In the genomic region with DNA sequence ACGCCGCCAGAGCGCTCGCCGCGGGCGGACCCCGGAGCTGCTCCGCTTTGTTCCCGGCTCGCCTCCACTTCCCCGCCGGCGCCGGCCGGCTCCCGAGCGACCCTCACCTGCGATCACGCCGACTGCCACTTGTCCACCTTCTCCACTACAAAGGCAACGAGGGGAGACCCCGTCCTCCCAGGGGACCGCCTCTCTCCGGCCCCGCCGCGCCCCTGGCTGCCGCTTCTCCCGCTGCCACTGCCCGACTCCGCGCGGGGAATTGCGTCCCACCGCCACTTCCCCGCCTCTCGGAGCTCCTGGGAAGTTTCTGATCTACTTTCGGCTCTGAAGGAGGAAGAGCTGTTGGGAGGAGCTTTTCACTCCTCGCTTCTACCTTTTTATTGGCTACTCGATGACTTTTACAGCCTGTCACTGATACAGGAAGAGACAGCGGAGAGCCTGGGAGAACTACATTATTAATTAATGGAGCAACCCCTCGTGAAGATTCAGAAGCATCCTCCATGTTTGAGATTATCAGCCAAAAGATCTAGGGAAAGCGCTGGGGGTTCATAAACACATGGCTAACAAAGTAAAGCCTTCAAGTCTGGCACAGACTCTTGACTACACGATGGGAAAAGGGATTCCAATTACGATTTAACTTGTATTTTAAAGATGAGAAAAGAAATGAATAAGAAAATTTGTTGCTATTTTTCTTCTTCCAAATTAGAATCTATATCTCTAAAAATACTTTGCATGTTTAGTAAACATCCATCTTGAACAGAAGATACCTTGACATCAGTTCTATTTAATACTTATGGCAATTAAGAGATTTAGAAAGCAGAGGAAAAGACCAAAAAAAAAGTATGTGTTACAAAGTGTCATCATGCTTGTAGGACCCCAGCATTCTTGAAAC, we compare ENCODE assay signal across 8 cellular contexts. TPM values are rescaled to one million over a fixed set of nuclear protein-coding genes. Genes with fewer than 3 reads are reported as not detected.
A peak's percentile ranks its signal among the peaks of the same experiment; 100 is the strongest.
DNase-seq lines count a peak whose midpoint lies in the region; ATAC-seq, FAIRE-seq and TF ChIP-seq lines count a peak whose summit lies in the region.

Gene BAZ1A, minus strand, starts transcription at position 330 of the 892 bp plus-strand sequence. CDS start 756 bp downstream, outside the sequence.

- H3K36me3 ChIP-seq in left ventricle myocardium inferior (no peaks in the 10 kb centered on the region), vagina (no peaks in the 10 kb centered on the region)

- TF ChIP-seq POLR2A in GM12891 (IDR thresholded peaks at IDR 0.05; ENCODE audit: low read depth, low read length), result peak; percentile 70; the same call in 1 of the 2 replicates
- peak in 1 of 2 donors; percentile 90 for TF ChIP-seq POLR2A in vagina (IDR thresholded peaks at IDR 0.05)

- H3K27me3 ChIP-seq in left ventricle myocardium inferior (ENCODE audit: low read depth) (no peaks in the 10 kb centered on the region), vagina (no peaks in the 10 kb centered on the region)

- H3K27ac ChIP-seq in angular gyrus (ENCODE audit: low read depth, low read length), result peak within 1 kb of the TSS; percentile 88
- H3K27ac ChIP-seq in left ventricle myocardium inferior (replicated peaks), result peak within 1 kb of the TSS; percentile 98
- H3K27ac ChIP-seq in vagina, result peak within 1 kb of the TSS; percentile 100

- peak; percentile 51 for TF ChIP-seq CTCF in left ventricle myocardium inferior (IDR thresholded peaks at IDR 0.05; ENCODE audit: borderline replicate concordance)
- TF ChIP-seq CTCF in vagina (IDR thresholded peaks at IDR 0.05), result peak in 2 of 3 experiments; percentile 15 to 26

- peak; percentile 31 for ATAC-seq in HG02759 (IDR thresholded peaks at IDR 0.05; ENCODE audit: unreplicated experiment)

- H3K9me3 ChIP-seq in left ventricle myocardium inferior (replicated peaks), result no peaks in the 10 kb centered on the region
- no peaks in the 10 kb centered on the region for H3K9me3 ChIP-seq in vagina

- FAIRE-seq in GM12891 (lab: Jason Lieb, UNC), result peak; percentile 74

- intact Hi-C loops in left ventricle myocardium inferior (cut with micrococcal nuclease) (no loop called here), posterior vena cava (cut with DNase I) (loop anchor here in 1 of 2 donors (10.0 kb wide), 1 partner anchor 110 kb away; the partner anchor contains the start of gene SRP54), vagina (cut with DNase I) (loop anchor here (2.0 to 5.0 kb wide), 2 partner anchors 108 to 172 kb away; partner anchors contain the start of genes FAM177A1 and SRP54)

- H3K4me1 ChIP-seq in left ventricle myocardium inferior, result peaks cover 30% of the 10 kb centered on the region
- H3K4me1 ChIP-seq in vagina, result peaks cover 19% of the 10 kb centered on the region

- H3K4me3 ChIP-seq in left ventricle myocardium inferior (peak within 1 kb of the TSS; percentile 85), vagina (peak within 1 kb of the TSS; percentile 90 to 96)

- DNase-seq in GM12891 (ENCODE audit: insufficient read length, low spot score), result peak; percentile 37
- peak; percentile 81 for DNase-seq in NCI-H1417 treated with DMSO at 0.1 percent for 48 hours (lab: John Stamatoyannopoulos, UW)
- DNase-seq in SW 1271 (lab: John Stamatoyannopoulos, UW), result peak; percentile 74 to 92
- peak; percentile 62 for DNase-seq in left ventricle myocardium inferior
- DNase-seq in posterior vena cava (ENCODE audit: low spot score), result peak; percentile 86
- peak in 1 of 2 donors; percentile 88 for DNase-seq in vagina (ENCODE audit: extremely low spot score in 2 of 2)

TF ChIP-seq in GM12891, 5 proteins besides CTCF, POLR2A, EP300 and RAD21:
- TF ChIP-seq TAF1 (IDR thresholded peaks at IDR 0.05; ENCODE audit: low read depth, low read length) (no peak; the same call in 1 of the 2 replicates), SPI1 (IDR thresholded peaks at IDR 0.05; ENCODE audit: low read depth, low read length) (0 out of 2 replicates have a peak, but pooled peaks have one; percentile 31), POLR2AphosphoS5 (IDR thresholded peaks at IDR 0.05; ENCODE audit: low read depth, low read length) (peak; percentile 61), PAX5 (IDR thresholded peaks at IDR 0.05; ENCODE audit: insufficient read depth, low read length, severe bottlenecking) (no peak), POU2F2 (IDR thresholded peaks at IDR 0.05; ENCODE audit: low read depth, low read length) (0 out of 2 replicates have a peak, but pooled peaks have one; percentile 4)

RNA-seq across cellular contexts. Expression of gene BAZ1A, which starts in this region (rescaled TPM):
- 27.6 TPM for polyA plus RNA-seq in GM12891 (2012; ENCODE audit: low read depth, missing spikeins)
- total RNA-seq in left ventricle myocardium inferior, result 4.5 TPM
- total RNA-seq in posterior vena cava, result 10 to 100 TPM; 17.3 to 31.6 TPM
- 38.5 TPM for total RNA-seq in vagina
